In the genomic region with DNA sequence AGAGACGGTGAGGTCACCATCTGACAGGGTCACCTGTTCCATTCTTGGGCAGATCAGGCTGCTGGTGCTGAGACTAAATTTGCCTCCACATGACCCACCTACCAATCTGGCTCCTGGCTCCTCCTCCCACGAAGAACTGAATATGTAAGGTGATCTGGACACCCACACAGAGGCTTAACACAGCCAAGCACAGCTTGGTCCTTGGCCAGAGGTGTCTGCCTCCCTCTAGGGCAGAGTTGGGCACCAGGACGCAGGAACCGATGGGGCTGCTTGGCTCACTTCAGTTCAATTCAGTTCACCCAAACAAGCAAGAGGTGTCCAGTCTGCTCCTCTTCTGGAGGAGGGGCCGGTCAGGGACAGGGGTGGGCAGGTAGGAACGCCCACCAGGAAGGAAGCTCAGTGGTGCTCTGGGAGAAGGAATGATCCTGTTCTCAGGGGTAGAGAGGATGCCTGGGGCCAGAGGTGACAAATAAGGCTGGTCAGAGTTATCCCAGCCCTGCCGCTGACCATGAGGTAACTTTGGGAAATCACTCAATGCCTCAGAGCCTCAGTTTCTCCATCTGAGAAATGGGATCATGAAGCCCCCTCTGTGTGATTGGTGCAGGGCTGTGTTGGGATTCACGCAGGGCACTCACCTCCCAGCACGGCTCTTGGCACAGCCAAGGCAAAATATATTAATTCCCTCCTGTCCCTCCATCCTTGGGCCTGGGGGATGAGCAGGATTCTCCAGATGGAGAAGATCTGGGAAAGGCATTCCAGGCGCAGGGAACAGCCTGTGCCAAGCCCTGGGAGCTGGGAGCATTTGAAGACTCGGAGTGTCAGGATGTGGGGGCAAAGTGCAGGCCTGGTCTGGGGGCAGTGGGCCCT, we compare ENCODE assay signal across 1 cellular context.
TF ChIP-seq lines count a peak whose summit lies in the region.

No MANE protein-coding gene starts in this region.

TF ChIP-seq in HepG2, 621 proteins besides CTCF, POLR2A, EP300 and RAD21 (continued from another document):
- TF ChIP-seq, protein P1, sequence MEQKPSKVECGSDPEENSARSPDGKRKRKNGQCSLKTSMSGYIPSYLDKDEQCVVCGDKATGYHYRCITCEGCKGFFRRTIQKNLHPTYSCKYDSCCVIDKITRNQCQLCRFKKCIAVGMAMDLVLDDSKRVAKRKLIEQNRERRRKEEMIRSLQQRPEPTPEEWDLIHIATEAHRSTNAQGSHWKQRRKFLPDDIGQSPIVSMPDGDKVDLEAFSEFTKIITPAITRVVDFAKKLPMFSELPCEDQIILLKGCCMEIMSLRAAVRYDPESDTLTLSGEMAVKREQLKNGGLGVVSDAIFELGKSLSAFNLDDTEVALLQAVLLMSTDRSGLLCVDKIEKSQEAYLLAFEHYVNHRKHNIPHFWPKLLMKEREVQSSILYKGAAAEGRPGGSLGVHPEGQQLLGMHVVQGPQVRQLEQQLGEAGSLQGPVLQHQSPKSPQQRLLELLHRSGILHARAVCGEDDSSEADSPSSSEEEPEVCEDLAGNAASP (CRISPR knock-in tag; IDR thresholded peaks at IDR 0.05; ENCODE audit: borderline replicate concordance): no peak
- TF ChIP-seq PCBP2 (optimal IDR thresholded peaks at IDR 0.05; ENCODE audit: low read depth, low read length, poor library complexity, severe bottlenecking): no peak
TF ChIP-seq in HepG2: peak in this region for 1.
